Comparison of ENCODE assay signal across 7 cellular contexts in the genomic region with DNA sequence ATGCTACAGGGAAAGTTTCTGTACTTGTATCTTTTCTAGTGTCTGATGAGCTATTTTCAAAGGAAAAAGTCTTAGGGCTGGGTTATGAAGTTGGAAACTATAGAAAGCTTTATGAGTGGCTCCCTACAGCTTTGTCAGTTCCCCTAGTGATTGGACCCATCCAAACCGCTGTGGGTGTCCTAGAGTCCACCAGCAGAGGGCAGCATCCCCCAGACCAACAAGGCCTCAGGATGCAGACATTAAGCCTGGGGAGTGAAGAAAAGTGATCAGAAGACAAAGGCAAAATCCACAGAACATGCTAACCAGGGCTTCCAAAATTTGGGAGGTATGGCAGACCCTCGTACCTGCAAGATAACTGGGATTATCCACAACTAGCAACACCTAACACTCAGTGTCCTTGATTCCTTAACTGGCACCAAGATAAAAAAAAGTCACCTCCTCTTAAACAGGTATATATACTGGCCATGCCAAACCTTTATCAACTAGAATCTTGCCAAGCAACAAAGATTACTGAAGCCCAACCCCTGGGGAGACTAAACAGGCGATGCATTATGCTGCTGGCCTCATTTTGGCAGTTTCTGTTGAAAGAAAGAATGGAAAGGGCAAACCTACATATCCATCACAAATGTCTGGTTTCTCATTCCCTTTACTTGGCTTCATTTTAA.
DNase-seq lines count a peak whose midpoint lies in the region; ATAC-seq and TF ChIP-seq lines count a peak whose summit lies in the region.

No MANE protein-coding gene starts in this region.

- no peaks in the 10 kb centered on the region for H3K36me3 Mint-ChIP-seq in activated naive CD4-positive, alpha-beta T cell treated with anti-CD3 and anti-CD28 coated beads, Interleukin-2, amount 50 U/mL, for 24 hours

- H3K27ac Mint-ChIP-seq in activated naive CD4-positive, alpha-beta T cell treated with anti-CD3 and anti-CD28 coated beads, Interleukin-2, amount 50 U/mL, for 24 hours, result peak overlapping the region; percentile 5

- peaks cover 6% of the 10 kb centered on the region for H3K27me3 Mint-ChIP-seq in activated naive CD4-positive, alpha-beta T cell treated with anti-CD3 and anti-CD28 coated beads, Interleukin-2, amount 50 U/mL, for 24 hours

- H3K27ac ChIP-seq in uterus, result no peak overlapping the region

- no peaks in the 10 kb centered on the region for H3K27me3 ChIP-seq in uterus

- peak; percentile 96 for ATAC-seq in SK-N-SH treated with all-trans-retinoic acid at 6 μM for 48 hours
- ATAC-seq in Right ventricle myocardium inferior, result peak; percentile 71

- intact Hi-C loops in Right ventricle myocardium inferior (cut with DNase I) (loop anchor here (1.0 kb wide), 1 partner anchor 95 kb away; no protein-coding TSS in a partner anchor), posterior vena cava (cut with DNase I) (loop anchor here (10.0 kb wide), 1 partner anchor 97 kb away; no protein-coding TSS in a partner anchor), uterus (cut with DNase I; ENCODE audit: low total_unique reads) (no loop called here)

- no peaks in the 10 kb centered on the region for H3K9me3 Mint-ChIP-seq in activated naive CD4-positive, alpha-beta T cell treated with anti-CD3 and anti-CD28 coated beads, Interleukin-2, amount 50 U/mL, for 24 hours

- H3K4me1 Mint-ChIP-seq in activated naive CD4-positive, alpha-beta T cell treated with anti-CD3 and anti-CD28 coated beads, Interleukin-2, amount 50 U/mL, for 24 hours, result no peaks in the 10 kb centered on the region

- no peak overlapping the region for H3K4me3 Mint-ChIP-seq in activated naive CD4-positive, alpha-beta T cell treated with anti-CD3 and anti-CD28 coated beads, Interleukin-2, amount 50 U/mL, for 24 hours

- H3K9me3 ChIP-seq in uterus, result no peaks in the 10 kb centered on the region

- peak; percentile 62 for DNase-seq in LoVo (ENCODE audit: low spot score)
- peak; percentile 76 for DNase-seq in Right ventricle myocardium inferior (ENCODE audit: missing footprints)
- peak; percentile 93 for DNase-seq in posterior vena cava (ENCODE audit: low spot score)
- peak; percentile 59 to 74 for DNase-seq in uterus

- no peaks in the 10 kb centered on the region for H3K36me3 ChIP-seq in uterus

- no peak for TF ChIP-seq POLR2A in uterus (IDR thresholded peaks at IDR 0.05)

- H3K4me3 ChIP-seq in uterus, result no peak overlapping the region

- TF ChIP-seq CTCF in GM12874 (IDR thresholded peaks at IDR 0.05; ENCODE audit: insufficient read depth, low read depth, low read length) (peak; percentile 82), uterus (IDR thresholded peaks at IDR 0.05) (peak; percentile 70 to 80 (median 74))

- no peaks in the 10 kb centered on the region for H3K4me1 ChIP-seq in uterus

TF ChIP-seq in SK-N-SH treated with all-trans-retinoic acid at 6 μM for 48 hours, 23 proteins besides CTCF, POLR2A, EP300 and RAD21:
- TF ChIP-seq CSRNP3 (CRISPR knock-in tag; IDR thresholded peaks at IDR 0.05) (no peak), ZNF70 (CRISPR knock-in tag; IDR thresholded peaks at IDR 0.05) (peak; percentile 86)
